12 cellular contexts compared by ENCODE assay signal in the genomic region with DNA sequence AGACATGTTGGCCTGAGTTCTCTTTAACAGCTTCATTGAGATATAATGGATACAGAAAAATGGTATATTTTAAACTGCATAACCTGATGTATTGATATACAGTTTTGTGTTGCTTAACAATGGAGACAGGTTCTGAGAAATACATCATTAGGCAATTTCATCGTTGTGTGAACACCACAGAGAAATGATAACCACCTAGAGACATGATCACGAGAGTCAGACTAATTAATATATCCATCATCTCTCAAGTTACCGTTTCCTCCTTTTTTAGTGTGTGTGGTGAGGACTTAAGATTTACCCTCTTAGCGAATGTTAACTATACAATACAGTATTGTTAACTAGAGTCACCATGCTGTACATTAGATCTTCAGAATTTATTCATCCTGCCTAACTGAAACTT.
"Had no signal": no experiment of that assay in that cellular context is flagged by ENCODE, and none has a peak within 500 bp of the region (broad histone marks: within the 10 kb centered on the region; RNA-seq: fewer than 3 reads in every experiment).

No MANE protein-coding gene starts in this region.

- H3K9me3 ChIP-seq: prostate gland, right lobe of liver had no signal

- ATAC-seq: activated CD4-positive, alpha-beta T cell treated with anti-CD3 and anti-CD28 coated beads for 36 hours; right lobe of liver had no signal

- DNase-seq: activated CD4-positive, alpha-beta memory T cell treated with anti-CD3 and anti-CD28 coated beads for 36 hours; activated CD4-positive, alpha-beta T cell treated with anti-CD3 and anti-CD28 coated beads for 36 hours; activated effector memory CD4-positive, alpha-beta T cell treated with anti-CD3 and anti-CD28 coated beads, Interleukin-2, amount 50 U/mL, for 16 hours; activated T-cell treated with anti-CD3 and anti-CD28 coated beads, Interleukin-2, amount 50 U/mL, for 24 hours; cortex of kidney; effector CD8-positive, alpha-beta T cell; foreskin melanocyte; right lobe of liver; stimulated activated CD4-positive, alpha-beta T cell treated with anti-CD3 and anti-CD28 coated beads, Interleukin-12 subunit alpha, Interleukin-12 subunit beta, amount 100 ng/mL, for 4 hours; stimulated activated CD4-positive, alpha-beta T cell treated with anti-CD3 and anti-CD28 coated beads, Interleukin-2, amount 100 ng/mL, for 24 hours; T-helper 2 cell had no signal

- H3K4me3 ChIP-seq: prostate gland, right lobe of liver had no signal

- H3K27ac ChIP-seq: prostate gland, right lobe of liver had no signal

- H3K4me1 ChIP-seq: prostate gland, right lobe of liver had no signal

- H3K27me3 ChIP-seq: right lobe of liver had no signal

- H3K36me3 ChIP-seq: prostate gland, right lobe of liver had no signal
